In genomic region chr11:76445122-76446084, GRCh38 we compare ENCODE assay signal across 8 cellular contexts. TPM values are rescaled to one million over a fixed set of nuclear protein-coding genes. Genes with fewer than 3 reads are reported as not detected.
DNase-seq lines count a peak whose midpoint lies in the region; TF ChIP-seq lines count a peak whose summit lies in the region.

No MANE protein-coding gene starts in this region.

- DNase-seq in CD4-positive, alpha-beta memory T cell = peak; percentile 17 to 64 (median 28)
- DNase-seq in GM20000 (ENCODE audit: low spot score) (peak; percentile 54), erythroblast (lab: John Stamatoyannopoulos, UW) (peak; percentile 83 to 86), mucosa of gallbladder (ENCODE audit: low spot score) (peak; percentile 59)
- peak; percentile 53 for DNase-seq in activated T-cell treated with anti-CD3 and anti-CD28 coated beads, Interleukin-2, amount 50 U/mL, for 1 hour
- peak; percentile 37 for DNase-seq in stimulated activated CD8-positive, alpha-beta memory T cell treated with anti-CD3 and anti-CD28 coated beads, Interleukin-4, amount 100 ng/mL, for 24 hours (ENCODE audit: low read depth)

- no peaks in the 10 kb centered on the region for H3K9me3 Mint-ChIP-seq in CD4-positive, alpha-beta memory T cell

- POLR2A ChIA-PET in CD4-positive, alpha-beta memory T cell (lab: Charles Lee; ENCODE audit: partially characterized antibody) = interaction anchor here (0.9 to 1.4 kb wide), 2 partner anchors 59 to 65 kb away, joined by 3 to 4 read pairs; no protein-coding TSS in a partner anchor

- H3K4me2 ChIP-seq in OCI-LY3 (ENCODE audit: low read length) = peak overlapping the region; percentile 90

- no peak for TF ChIP-seq CTCF in GM20000 (IDR thresholded peaks at IDR 0.05; ENCODE audit: extremely low read depth, missing control alignments)
- TF ChIP-seq CTCF in OCI-LY3 (IDR thresholded peaks at IDR 0.05; ENCODE audit: low read depth, low read length) = no peak

- H3K9ac ChIP-seq in HUES48 (ENCODE audit: low read depth, low read length) (peak overlapping the region; percentile 97), OCI-LY3 (ENCODE audit: low read length) (peak overlapping the region; percentile 90)

- no peaks in the 10 kb centered on the region for H3K36me3 ChIP-seq in CD4-positive, alpha-beta memory T cell (ENCODE audit: insufficient read depth, low read length)
- H3K36me3 ChIP-seq in HUES48 (ENCODE audit: control insufficient read depth, insufficient read depth, low read length) (peaks cover 27% of the 10 kb centered on the region), OCI-LY3 (replicated peaks; ENCODE audit: low read depth, low read length) (peaks cover 13% of the 10 kb centered on the region)

- peak overlapping the region; percentile 94 to 98 (median 98) for H3K27ac Mint-ChIP-seq in CD4-positive, alpha-beta memory T cell

- peaks cover 30% of the 10 kb centered on the region for H3K4me1 ChIP-seq in CD4-positive, alpha-beta memory T cell (ENCODE audit: insufficient read depth, low read length)
- H3K4me1 ChIP-seq in HUES48 (ENCODE audit: control insufficient read depth, insufficient read depth, low read length) (peaks cover 40% of the 10 kb centered on the region), OCI-LY3 (ENCODE audit: low read length) (peaks cover 11% of the 10 kb centered on the region)

- TF ChIP-seq POLR2A in erythroblast (IDR thresholded peaks at IDR 0.05; ENCODE audit: low read length) = no peak

- H3K4me3 ChIP-seq in CD4-positive, alpha-beta memory T cell (ENCODE audit: low read length in 2 of 2) = peak overlapping the region; percentile 78 to 84
- H3K4me3 ChIP-seq in HUES48 (ENCODE audit: low read depth, low read length) = peak overlapping the region; percentile 80
- peak overlapping the region; percentile 82 for H3K4me3 ChIP-seq in OCI-LY3 (ENCODE audit: low read length)

- H3K27me3 Mint-ChIP-seq in CD4-positive, alpha-beta memory T cell = no peaks in the 10 kb centered on the region

- H3K79me2 ChIP-seq in OCI-LY3 (ENCODE audit: low read length) = peaks cover 35% of the 10 kb centered on the region

- H3K36me3 Mint-ChIP-seq in CD4-positive, alpha-beta memory T cell = peaks cover 20 to 32% of the 10 kb centered on the region in 2 donors

- H3K9me3 ChIP-seq in CD4-positive, alpha-beta memory T cell (ENCODE audit: control insufficient read depth in 1 of 2, low read length in 2 of 2) = no peaks in the 10 kb centered on the region
- H3K9me3 ChIP-seq in HUES48 (ENCODE audit: control insufficient read depth, insufficient read depth, low read length) = no peaks in the 10 kb centered on the region
- no peaks in the 10 kb centered on the region for H3K9me3 ChIP-seq in OCI-LY3 (ENCODE audit: insufficient read depth, low read length)

- intact Hi-C loops in CD4-positive, alpha-beta memory T cell (cut with micrococcal nuclease) = loop anchor here (1.0 to 10.0 kb wide), 2 partner anchors 210 to 631 kb away; partner anchors contain the start of gene UVRAG

- no peaks in the 10 kb centered on the region for H3K27me3 ChIP-seq in CD4-positive, alpha-beta memory T cell (ENCODE audit: insufficient read depth, low read length)
- H3K27me3 ChIP-seq in HUES48 (ENCODE audit: control insufficient read depth, insufficient read depth, low read length) (no peaks in the 10 kb centered on the region), OCI-LY3 (ENCODE audit: low read depth, low read length) (no peaks in the 10 kb centered on the region)

- CTCF ChIA-PET in CD4-positive, alpha-beta memory T cell (lab: Charles Lee; ENCODE audit: partially characterized antibody) = interaction anchor here (0.8 kb wide), 1 partner anchor 44 kb away, joined by 3 read pairs; no protein-coding TSS in a partner anchor

- H3K4me3 Mint-ChIP-seq in CD4-positive, alpha-beta memory T cell = peak overlapping the region; percentile 90 to 97 (median 97)

- H2AFZ ChIP-seq in OCI-LY3 (ENCODE audit: low read depth, low read length) = peak overlapping the region; percentile 82

- peak overlapping the region; percentile 92 for H3K27ac ChIP-seq in CD4-positive, alpha-beta memory T cell (ENCODE audit: low read depth, low read length)
- H3K27ac ChIP-seq in HUES48 (ENCODE audit: low read depth, low read length) (peak overlapping the region; percentile 95), OCI-LY3 (ENCODE audit: low read length) (peak overlapping the region; percentile 84)

- H3K4me1 Mint-ChIP-seq in CD4-positive, alpha-beta memory T cell = peaks cover 26 to 44% (median 34%) of the 10 kb centered on the region in 4 donors

- H4K20me1 ChIP-seq in OCI-LY3 (ENCODE audit: insufficient read depth, low read length) = peaks cover 11% of the 10 kb centered on the region; the same call in 1 of the 2 replicates

RNA-seq across cellular contexts. Expression of gene EMSY, which starts 0.6 kb away (rescaled TPM):
- 10 to 100 TPM; 46.3 to 52.9 TPM for total RNA-seq in CD4-positive, alpha-beta memory T cell
- polyA plus RNA-seq in CD4-positive, alpha-beta memory T cell = 10 to 100 TPM in 1 of 2 donors, 1 to 10 TPM in 1; 9.5 to 23.5 TPM
- total RNA-seq in mucosa of gallbladder = 18.3 TPM

Comparison
In these comparisons a context has a peak if more than half of its experiments do, and no peak if none do; other contexts are left out.
1. Peak in every context shown above with its lines: DNase-seq, H3K4me3 ChIP-seq and H3K27ac ChIP-seq.
2. DNase-seq: peak in every context shown above with its lines; median percentile 84 in erythroblast; 59 in mucosa of gallbladder; 54 in GM20000; 53 in activated T-cell treated with anti-CD3 and anti-CD28 coated beads, Interleukin-2, amount 50 U/mL, for 1 hour; 37 in stimulated activated CD8-positive, alpha-beta memory T cell treated with anti-CD3 and anti-CD28 coated beads, Interleukin-4, amount 100 ng/mL, for 24 hours; 28 in CD4-positive, alpha-beta memory T cell.